Comparison of ENCODE assay signal across 8 cellular contexts in genomic region chr2:169767243-169767888, GRCh38. TPM values are rescaled to one million over a fixed set of nuclear protein-coding genes. Genes with fewer than 3 reads are reported as not detected.
DNase-seq lines count a peak whose midpoint lies in the region; ATAC-seq, FAIRE-seq and TF ChIP-seq lines count a peak whose summit lies in the region.

No MANE protein-coding gene starts in this region.

- CTCF ChIA-PET in A673 (lab: Charles Lee) = interaction anchor here (0.6 kb wide), 1 partner anchor 8 kb away, joined by 3 read pairs; no protein-coding TSS in a partner anchor

- no peaks in the 10 kb centered on the region for H3F3A ChIP-seq in OCI-LY1 (ENCODE audit: insufficient read depth, low read length)

- TF ChIP-seq CTCF in A673 (conservative IDR thresholded peaks at IDR 0.05; ENCODE audit: low read depth, low read length) (peak; percentile 86), OCI-LY1 (IDR thresholded peaks at IDR 0.05; ENCODE audit: low read length) (peak; percentile 82), fibroblast of pulmonary artery (IDR thresholded peaks at IDR 0.05; ENCODE audit: low read length, missing control alignments) (peak; percentile 70), omental fat pad (IDR thresholded peaks at IDR 0.05) (peak in 1 of 3 donors; percentile 16), upper lobe of right lung (IDR thresholded peaks at IDR 0.05) (peak; percentile 71)

- no peak overlapping the region for H3K9ac ChIP-seq in OCI-LY1 (ENCODE audit: low read length)

- H3K27ac ChIP-seq in A673 (ENCODE audit: low read depth, low read length, poor library complexity, severe bottlenecking) = no peak overlapping the region
- H3K27ac ChIP-seq in OCI-LY1 (ENCODE audit: low read depth, low read length, poor library complexity, severe bottlenecking) = no peak overlapping the region
- no peak overlapping the region for H3K27ac ChIP-seq in upper lobe of right lung

- ATAC-seq in activated T-cell treated with anti-CD3 and anti-CD28 coated beads, Interleukin-2, amount 50 U/mL, for 4 hours = peak; percentile 43 to 49
- ATAC-seq in omental fat pad (ENCODE audit: low FRiP score) = peak; percentile 48
- ATAC-seq in upper lobe of right lung = peak; percentile 80
- ATAC-seq in GM18858 (IDR thresholded peaks at IDR 0.05; ENCODE audit: unreplicated experiment) = no peak

- H3K36me3 ChIP-seq in A673 (ENCODE audit: insufficient read depth, low read length, poor library complexity, severe bottlenecking) (no peaks in the 10 kb centered on the region), OCI-LY1 (ENCODE audit: insufficient read depth, low read length) (no peaks in the 10 kb centered on the region), upper lobe of right lung (no peaks in the 10 kb centered on the region)

- peak overlapping the region; percentile 52; the same call in 1 of the 2 replicates for H3K4me2 ChIP-seq in OCI-LY1 (ENCODE audit: low read length)

- H3K4me3 Mint-ChIP-seq in activated T-cell treated with anti-CD3 and anti-CD28 coated beads, Interleukin-2, amount 50 U/mL, for 4 hours = peak overlapping the region; percentile 45

- POLR2A ChIA-PET in A673 (lab: Charles Lee; ENCODE audit: low non-redundant PET) = no interaction called here

- H3K27me3 ChIP-seq in A673 (replicated peaks; ENCODE audit: insufficient read depth, low read depth, low read length, poor library complexity) (no peaks in the 10 kb centered on the region), OCI-LY1 (ENCODE audit: insufficient read depth, low read length) (peaks cover 5% of the 10 kb centered on the region; the same call in 1 of the 2 replicates), upper lobe of right lung (peaks cover 14% of the 10 kb centered on the region)

- H3K79me2 ChIP-seq in OCI-LY1 (ENCODE audit: insufficient read depth, low read length) = no peaks in the 10 kb centered on the region

- BruUV-seq in A673 (replicated peaks; lab: Mats Ljungman, UMichigan) = no TSS peak

- H3K27me3 Mint-ChIP-seq in activated T-cell treated with anti-CD3 and anti-CD28 coated beads, Interleukin-2, amount 50 U/mL, for 4 hours (ENCODE audit: low read depth) = peaks cover 10% of the 10 kb centered on the region

- intact Hi-C loops in A673 (cut with micrococcal nuclease; ENCODE audit: unreplicated experiment) = no loop called here
- intact Hi-C loops in upper lobe of right lung (cut with DNase I) = no loop called here

- peaks cover 8% of the 10 kb centered on the region for H3K4me1 Mint-ChIP-seq in activated T-cell treated with anti-CD3 and anti-CD28 coated beads, Interleukin-2, amount 50 U/mL, for 4 hours (ENCODE audit: low read depth)

- FAIRE-seq in GM12891 (lab: Jason Lieb, UNC) = peak; percentile 82

- H3K9me3 Mint-ChIP-seq in activated T-cell treated with anti-CD3 and anti-CD28 coated beads, Interleukin-2, amount 50 U/mL, for 4 hours = no peaks in the 10 kb centered on the region

- H3K36me3 Mint-ChIP-seq in activated T-cell treated with anti-CD3 and anti-CD28 coated beads, Interleukin-2, amount 50 U/mL, for 4 hours (ENCODE audit: insufficient read depth) = no peaks in the 10 kb centered on the region

- no peaks in the 10 kb centered on the region for H3K9me3 ChIP-seq in A673 (ENCODE audit: low read depth, low read length, poor library complexity, severe bottlenecking)
- H3K9me3 ChIP-seq in OCI-LY1 (ENCODE audit: low read length) = no peaks in the 10 kb centered on the region
- H3K9me3 ChIP-seq in upper lobe of right lung = no peaks in the 10 kb centered on the region

- DNase-seq in A673 (ENCODE audit: low spot score) (peak; percentile 70), GM12891 (ENCODE audit: insufficient read length, low spot score) (peak; percentile 46), fibroblast of pulmonary artery (ENCODE audit: low read depth) (peak; percentile 76), omental fat pad (ENCODE audit: low spot score) (peak; percentile 48), upper lobe of right lung (no peak)
- DNase-seq in activated T-cell treated with anti-CD3 and anti-CD28 coated beads, Interleukin-2, amount 50 U/mL, for 4 hours = peak; percentile 48

- TF ChIP-seq POLR2A in GM12891 (IDR thresholded peaks at IDR 0.05; ENCODE audit: low read depth, low read length) = no peak

- no peak overlapping the region for H2AFZ ChIP-seq in OCI-LY1 (ENCODE audit: low read length)

- H4K20me1 ChIP-seq in OCI-LY1 (ENCODE audit: insufficient read depth, low read length) = no peaks in the 10 kb centered on the region

- H3K9me2 ChIP-seq in OCI-LY1 (ENCODE audit: low read depth, low read length) = no peaks in the 10 kb centered on the region

- no peak overlapping the region for H3K4me3 ChIP-seq in A673 (ENCODE audit: low read depth, low read length, poor library complexity, severe bottlenecking)
- no peak overlapping the region for H3K4me3 ChIP-seq in OCI-LY1 (ENCODE audit: low read depth, low read length, poor library complexity, severe bottlenecking)
- no peak overlapping the region for H3K4me3 ChIP-seq in fibroblast of pulmonary artery (replicated peaks; ENCODE audit: low read depth, low read length)
- no peak overlapping the region for H3K4me3 ChIP-seq in upper lobe of right lung

- no peaks in the 10 kb centered on the region for H3K4me1 ChIP-seq in A673 (ENCODE audit: insufficient read depth, low read length, poor library complexity, severe bottlenecking)
- peaks cover 16% of the 10 kb centered on the region for H3K4me1 ChIP-seq in OCI-LY1 (ENCODE audit: insufficient read depth, low read length, severe bottlenecking)
- H3K4me1 ChIP-seq in upper lobe of right lung = peaks cover 7% of the 10 kb centered on the region

TF ChIP-seq in GM12891, 5 proteins besides CTCF, POLR2A, EP300 and RAD21:
- TF ChIP-seq TAF1 (IDR thresholded peaks at IDR 0.05; ENCODE audit: low read depth, low read length) (no peak), POU2F2 (IDR thresholded peaks at IDR 0.05; ENCODE audit: low read depth, low read length) (no peak), PAX5 (IDR thresholded peaks at IDR 0.05; ENCODE audit: insufficient read depth, low read length, severe bottlenecking) (no peak), POLR2AphosphoS5 (IDR thresholded peaks at IDR 0.05; ENCODE audit: low read depth, low read length) (no peak), SPI1 (IDR thresholded peaks at IDR 0.05; ENCODE audit: low read depth, low read length) (no peak)

RNA-seq across cellular contexts. Expression of gene SSB, which starts 31.3 kb away (rescaled TPM):
- total RNA-seq in A673 (2021) (219 and 231 TPM in 2 replicates), omental fat pad (100 to 1,000 TPM in 2 of 4 donors, 10 to 100 TPM in 2; 70.3 to 246 (median 111) TPM), upper lobe of right lung (70.7 TPM)
- 86.9 TPM for polyA plus RNA-seq in GM12891 (2012; ENCODE audit: low read depth, missing spikeins)
- 100 to 1,000 TPM; 123 to 140 (median 134) TPM for total RNA-seq in activated T-cell treated with anti-CD3 and anti-CD28 coated beads, Interleukin-2, amount 50 U/mL, for 4 hours

RNA-seq across cellular contexts. Expression of gene KLHL23, which starts 33.7 kb away (rescaled TPM):
- total RNA-seq in A673 (2021) (48.4 and 50.1 TPM in 2 replicates), omental fat pad (10 to 100 TPM in 1 of 4 donors, 1 to 10 TPM in 3; 6.4 to 13.1 (median 8.2) TPM), upper lobe of right lung (12.1 TPM)
- polyA plus RNA-seq in GM12891 (2012; ENCODE audit: low read depth, missing spikeins) = 5.7 TPM
- 1 to 10 TPM; 3.7 to 4.5 (median 4.3) TPM for total RNA-seq in activated T-cell treated with anti-CD3 and anti-CD28 coated beads, Interleukin-2, amount 50 U/mL, for 4 hours

RNA-seq across cellular contexts. Expression of gene METTL5, which starts 57.3 kb away (rescaled TPM):
- total RNA-seq in A673 (2021) (97.3 and 107 TPM in 2 replicates), omental fat pad (10 to 100 TPM; 27.4 to 63.2 (median 39.0) TPM), upper lobe of right lung (34.7 TPM)
- polyA plus RNA-seq in GM12891 (2012; ENCODE audit: low read depth, missing spikeins) = 79.1 TPM
- 100 to 1,000 TPM; 115 to 138 (median 129) TPM for total RNA-seq in activated T-cell treated with anti-CD3 and anti-CD28 coated beads, Interleukin-2, amount 50 U/mL, for 4 hours

RNA-seq across cellular contexts. Expression of gene UBR3, which starts 59.9 kb away (rescaled TPM):
- total RNA-seq in A673 (2021) (48.9 and 51.7 TPM in 2 replicates), omental fat pad (10 to 100 TPM; 59.2 to 90.3 (median 64.0) TPM), upper lobe of right lung (42.8 TPM)
- polyA plus RNA-seq in GM12891 (2012; ENCODE audit: low read depth, missing spikeins) = 5.0 TPM
- total RNA-seq in activated T-cell treated with anti-CD3 and anti-CD28 coated beads, Interleukin-2, amount 50 U/mL, for 4 hours = 10 to 100 TPM; 18.2 to 21.1 (median 19.8) TPM
